ENCODE assay signal across 8 cellular contexts in the genomic region with DNA sequence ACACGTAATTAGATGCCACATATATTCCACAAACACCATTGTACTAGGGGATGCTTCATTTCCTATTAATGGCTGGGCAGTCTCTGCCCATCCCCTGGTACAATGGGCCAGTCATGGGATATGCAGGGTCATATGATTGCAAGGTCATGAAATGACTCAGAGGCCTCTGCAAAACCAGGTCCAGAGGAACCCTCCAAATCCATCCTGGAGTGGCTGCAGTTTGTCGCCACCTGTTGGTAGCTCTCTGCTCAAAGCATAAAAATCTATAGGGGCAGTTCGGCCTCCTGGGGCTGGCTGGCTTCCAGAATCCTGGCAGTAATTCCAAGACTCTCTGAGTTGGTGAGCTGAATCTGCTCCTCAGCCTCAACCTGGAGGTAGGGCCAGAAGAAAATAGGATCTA. TPM values are rescaled to one million over a fixed set of nuclear protein-coding genes. Genes with fewer than 3 reads are reported as not detected.
DNase-seq lines count a peak whose midpoint lies in the region; ATAC-seq, FAIRE-seq and TF ChIP-seq lines count a peak whose summit lies in the region.
"Had no signal": no experiment of that assay in that cellular context is flagged by ENCODE, and none has a peak within 500 bp of the region (broad histone marks: within the 10 kb centered on the region; RNA-seq: fewer than 3 reads in every experiment).

No MANE protein-coding gene starts in this region.

- no peak for TF ChIP-seq CTCF in cardiac fibroblast (IDR thresholded peaks at IDR 0.05; ENCODE audit: low read depth, low read length)

- FAIRE-seq in small intestine (lab: Jason Lieb, UNC): no peak

- H3K27me3 ChIP-seq in small intestine (ENCODE audit: control insufficient read depth in 2 of 2, insufficient read depth in 2 of 2, low read length in 2 of 2): no peaks in the 10 kb centered on the region

- H3K4me1 ChIP-seq in small intestine (ENCODE audit: control insufficient read depth in 2 of 2, insufficient read depth in 1 of 2, low read depth in 1 of 2, low read length in 1 of 2): no peaks in the 10 kb centered on the region

- no peaks in the 10 kb centered on the region for H3K36me3 ChIP-seq in small intestine (ENCODE audit: control insufficient read depth in 2 of 2, insufficient read depth in 2 of 2, low read length in 2 of 2)

- DNase-seq in T follicular helper cell (ENCODE audit: low read depth): peak; percentile 7
- DNase-seq in cardiac fibroblast (ENCODE audit: low read depth in 2 of 2): peak; percentile 9 to 28
- DNase-seq in small intestine: peak; percentile 4
- no peak for DNase-seq in NCI-H774 (lab: John Stamatoyannopoulos, UW)

- no peak overlapping the region for H3K27ac ChIP-seq in small intestine (ENCODE audit: low read depth in 1 of 2, low read length in 1 of 2)
- H3K27ac ChIP-seq: SK-N-MC had no signal

- 90 to 96% (median 93%) methylated on average over 3 of the region's 3 CpGs for WGBS in small intestine, 3 donors

- ATAC-seq in GM21529 (IDR thresholded peaks at IDR 0.05; ENCODE audit: unreplicated experiment) (peak; percentile 75), GM19328 (IDR thresholded peaks at IDR 0.05; ENCODE audit: unreplicated experiment) (no peak), HG03045 (IDR thresholded peaks at IDR 0.05; ENCODE audit: unreplicated experiment) (no peak)

- H3K9me3 ChIP-seq in small intestine (ENCODE audit: control insufficient read depth, low read depth): no peaks in the 10 kb centered on the region

- H3K4me3 ChIP-seq in cardiac fibroblast (replicated peaks in 1 of 2; ENCODE audit: low read depth in 2 of 2, low read length in 2 of 2) (no peak overlapping the region), small intestine (ENCODE audit: low read depth in 1 of 2, low read length in 2 of 2) (no peak overlapping the region)
- H3K4me3 ChIP-seq: SK-N-MC had no signal

RNA-seq across cellular contexts. Expression of a gene that starts 22.9 kb away (rescaled TPM):
- 10 to 100 TPM; 16.3 to 20.3 (median 16.8) TPM for polyA plus RNA-seq in small intestine

RNA-seq across cellular contexts. Expression of a gene that starts 23.4 kb away (rescaled TPM):
- 1 to 10 TPM in 2 of 3 donors, under 1 TPM in 1; 0.67 to 3.4 (median 1.4) TPM for polyA plus RNA-seq in small intestine
